Comparison of ENCODE assay signal across 13 cellular contexts in genomic region chr14:88233915-88234314, GRCh38.
DNase-seq lines count a peak whose midpoint lies in the region; ATAC-seq, FAIRE-seq and TF ChIP-seq lines count a peak whose summit lies in the region.
"Had no signal": no experiment of that assay in that cellular context is flagged by ENCODE, and none has a peak within 500 bp of the region (broad histone marks: within the 10 kb centered on the region; RNA-seq: fewer than 3 reads in every experiment).

No MANE protein-coding gene starts in this region.

- H3K4me1 ChIP-seq in cardiac muscle cell (ENCODE audit: low read depth), result peaks cover 4% of the 10 kb centered on the region
- H3K4me1 ChIP-seq in right cardiac atrium (ENCODE audit: control insufficient read depth, insufficient read depth, low read length), result no peaks in the 10 kb centered on the region
- no peaks in the 10 kb centered on the region for H3K4me1 ChIP-seq in testis

- TF ChIP-seq CTCF in cardiac muscle cell (IDR thresholded peaks at IDR 0.05; ENCODE audit: low read depth, low read length), result peak; percentile 37
- peak; percentile 56 for TF ChIP-seq CTCF in LNCaP clone FGC (IDR thresholded peaks at IDR 0.05; ENCODE audit: control insufficient read depth, extremely low read depth, insufficient read depth)
- TF ChIP-seq CTCF in brain microvascular endothelial cell (IDR thresholded peaks at IDR 0.05; ENCODE audit: low read depth, low read length, missing control alignments), result peak; percentile 10
- peak in 1 of 3 experiments; percentile 14 for TF ChIP-seq CTCF in testis (IDR thresholded peaks at IDR 0.05)

- H3K36me3 ChIP-seq in cardiac muscle cell (no peaks in the 10 kb centered on the region), brain microvascular endothelial cell (replicated peaks) (no peaks in the 10 kb centered on the region), testis (ENCODE audit: low read depth, missing control alignments) (no peaks in the 10 kb centered on the region)

- in situ Hi-C loops in brain microvascular endothelial cell (cut with HindIII; ENCODE audit: low pct_ligation_motif_present, low sequenced_read_pairs), result no loop called here

- WGBS in right cardiac atrium, result 57% methylated on average over 5 of the region's 5 CpGs
- 58 to 59% methylated on average over 5 of the region's 5 CpGs for WGBS in testis, 2 donors

- H3K4me3 ChIP-seq in cardiac muscle cell (no peak overlapping the region), right cardiac atrium (ENCODE audit: low read length) (no peak overlapping the region), LNCaP clone FGC (ENCODE audit: low read depth, low read length) (no peak overlapping the region), brain microvascular endothelial cell (ENCODE audit: low read depth, low read length) (no peak overlapping the region), testis (no peak overlapping the region)
- H3K4me3 ChIP-seq: lung had no signal

- no peak overlapping the region for H3K27ac ChIP-seq in cardiac muscle cell
- no peak overlapping the region for H3K27ac ChIP-seq in right cardiac atrium (ENCODE audit: low read length)
- H3K27ac ChIP-seq in brain microvascular endothelial cell, result no peak overlapping the region
- H3K27ac ChIP-seq in testis, result no peak overlapping the region
- H3K27ac ChIP-seq in substantia nigra (ENCODE audit: low read depth, low read length, poor library complexity, severe bottlenecking), result no peak overlapping the region

- H3K27me3 ChIP-seq in cardiac muscle cell (no peaks in the 10 kb centered on the region), right cardiac atrium (ENCODE audit: control insufficient read depth, insufficient read depth) (no peaks in the 10 kb centered on the region), brain microvascular endothelial cell (replicated peaks) (no peaks in the 10 kb centered on the region), testis (no peaks in the 10 kb centered on the region)

- DNase-seq in cardiac muscle cell (ENCODE audit: low read depth in 1 of 2, low spot score in 1 of 2) (peak; percentile 28 to 43), right cardiac atrium (no peak), LNCaP clone FGC (ENCODE audit: low read depth) (peak; percentile 7), brain microvascular endothelial cell (no peak), testis (peak; percentile 15), frontal cortex (ENCODE audit: low spot score in 2 of 2) (no peak), superior temporal gyrus (ENCODE audit: extremely low spot score) (no peak), substantia nigra (lab: John Stamatoyannopoulos, UW) (no peak)
- DNase-seq: activated CD8-positive, alpha-beta memory T cell treated with anti-CD3 and anti-CD28 coated beads for 24 hours; NCI-H1436 had no signal

- FAIRE-seq in frontal cortex (lab: Jason Lieb, UNC), result no peak
- FAIRE-seq: G401.6, H54 had no signal

- no peak for ATAC-seq in right cardiac atrium

- intact Hi-C loops in right cardiac atrium (cut with DNase I) (no loop called here), testis (cut with DNase I; ENCODE audit: low total_unique reads) (no loop called here)

- H3K9me3 ChIP-seq in cardiac muscle cell (ENCODE audit: low read depth) (no peaks in the 10 kb centered on the region), right cardiac atrium (ENCODE audit: control insufficient read depth, low read length) (no peaks in the 10 kb centered on the region), testis (no peaks in the 10 kb centered on the region)

- TF ChIP-seq POLR2A in testis (IDR thresholded peaks at IDR 0.05), result no peak

Comparison
In these comparisons a context has a peak if more than half of its experiments do, and no peak if none do; other contexts are left out.
1. DNase-seq: peak in cardiac muscle cell (2 of 2), LNCaP clone FGC (single experiment) and testis (single experiment); none in right cardiac atrium (0 of 3), brain microvascular endothelial cell (single experiment), frontal cortex (0 of 2), superior temporal gyrus (single experiment) and substantia nigra (0 of 49).